Comparison of ENCODE assay signal across 17 cellular contexts in the genomic region with DNA sequence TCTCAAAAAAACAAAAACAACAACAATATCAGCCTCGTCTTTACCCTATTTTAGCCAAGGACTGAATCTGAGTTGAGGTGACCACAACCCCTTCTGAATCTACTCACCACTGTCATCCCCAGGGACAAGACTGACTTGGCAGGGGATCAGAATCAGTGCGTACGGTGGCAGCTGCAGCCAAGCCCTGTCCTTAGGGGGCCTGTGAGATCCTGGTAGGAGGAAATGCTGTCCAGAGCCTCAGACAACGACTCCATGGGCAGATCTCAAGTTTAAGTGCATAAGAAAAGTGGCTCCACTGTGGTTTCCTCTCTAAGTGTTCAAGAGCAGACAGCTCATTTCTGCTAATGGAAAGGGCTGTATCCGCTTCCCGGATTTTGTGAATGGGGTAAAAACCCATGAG. TPM values are rescaled to one million over a fixed set of nuclear protein-coding genes. Genes with fewer than 3 reads are reported as not detected.
A peak's percentile ranks its signal among the peaks of the same experiment; 100 is the strongest.
DNase-seq lines count a peak whose midpoint lies in the region; FAIRE-seq and TF ChIP-seq lines count a peak whose summit lies in the region.
"Had no signal": no experiment of that assay in that cellular context is flagged by ENCODE, and none has a peak within 500 bp of the region (broad histone marks: within the 10 kb centered on the region; RNA-seq: fewer than 3 reads in every experiment).

No MANE protein-coding gene starts in this region.

- no peak for TF ChIP-seq CTCF in astrocyte (IDR thresholded peaks at IDR 0.05; ENCODE audit: insufficient read depth, low read depth, low read length)
- TF ChIP-seq CTCF in osteoblast (IDR thresholded peaks at IDR 0.05; ENCODE audit: extremely low read depth, low read depth, low read length), result no peak
- TF ChIP-seq CTCF in ovary (IDR thresholded peaks at IDR 0.05), result no peak

- H3K9ac ChIP-seq in astrocyte (ENCODE audit: low read length), result no peak overlapping the region

- no peaks in the 10 kb centered on the region for H3K36me3 ChIP-seq in astrocyte (ENCODE audit: insufficient read depth, low read length)
- no peaks in the 10 kb centered on the region for H3K36me3 ChIP-seq in osteoblast (ENCODE audit: insufficient read depth, low read length)
- H3K36me3 ChIP-seq in ovary, result no peaks in the 10 kb centered on the region
- H3K36me3 ChIP-seq: esophagus muscularis mucosa, pancreas had no signal

- peaks cover 3% of the 10 kb centered on the region for H3K9me3 Mint-ChIP-seq in astrocyte (ENCODE audit: unreplicated experiment)
- H3K9me3 Mint-ChIP-seq: activated naive CD8-positive, alpha-beta T cell treated with anti-CD3 and anti-CD28 coated beads, Interleukin-2, amount 50 U/mL, for 24 hours; activated T-helper 2 cell treated with anti-CD3 and anti-CD28 coated beads, Interferon-gamma antibody, Interleukin-2, Interleukin-4, amounts not matched to agents 10 μg/mL and 5 μg/mL and 100 μg/mL, durations not matched to agents 14 hours and 24 hours and 36 hours had no signal

- no peak overlapping the region for H3K27ac Mint-ChIP-seq in astrocyte (ENCODE audit: unreplicated experiment)
- H3K27ac Mint-ChIP-seq: activated naive CD8-positive, alpha-beta T cell treated with anti-CD3 and anti-CD28 coated beads, Interleukin-2, amount 50 U/mL, for 24 hours; activated T-helper 2 cell treated with anti-CD3 and anti-CD28 coated beads, Interferon-gamma antibody, Interleukin-2, Interleukin-4, amounts not matched to agents 10 μg/mL and 5 μg/mL and 100 μg/mL, durations not matched to agents 14 hours and 24 hours and 36 hours had no signal

- H3K27me3 ChIP-seq in astrocyte (ENCODE audit: insufficient read depth, low read length), result no peaks in the 10 kb centered on the region
- H3K27me3 ChIP-seq in osteoblast (ENCODE audit: insufficient read depth, low read length), result no peaks in the 10 kb centered on the region
- H3K27me3 ChIP-seq in ovary, result no peaks in the 10 kb centered on the region
- H3K27me3 ChIP-seq: esophagus muscularis mucosa, pancreas had no signal

- H3K27ac ChIP-seq in astrocyte (ENCODE audit: low read depth, low read length) (no peak overlapping the region), osteoblast (ENCODE audit: low read depth, low read length) (no peak overlapping the region), ovary (no peak overlapping the region)
- H3K27ac ChIP-seq: esophagus muscularis mucosa, pancreas had no signal

- H3K4me2 ChIP-seq in astrocyte (ENCODE audit: low read length), result no peak overlapping the region
- H3K4me2 ChIP-seq in osteoblast (ENCODE audit: insufficient read depth, low read length), result no peak overlapping the region

- FAIRE-seq in astrocyte (lab: Jason Lieb, UNC), result no peak
- FAIRE-seq: bronchial epithelial cell, D721Med, pancreas had no signal

- 74 to 82% (median 77%) methylated on average over 6 of the region's 6 CpGs for WGBS in ovary, 3 donors

- no peak for TF ChIP-seq POLR2A in ovary (IDR thresholded peaks at IDR 0.05)

- no peaks in the 10 kb centered on the region for H3K4me1 Mint-ChIP-seq in astrocyte (ENCODE audit: low read depth, unreplicated experiment)

- H3K79me2 ChIP-seq in astrocyte (ENCODE audit: insufficient read depth, low read length) (no peaks in the 10 kb centered on the region), osteoblast (ENCODE audit: insufficient read depth, low read length) (no peaks in the 10 kb centered on the region)

- H2AFZ ChIP-seq in astrocyte (ENCODE audit: low read depth, low read length), result peak overlapping the region; percentile 50
- H2AFZ ChIP-seq in osteoblast (ENCODE audit: low read length), result peak overlapping the region; percentile 77

- no peaks in the 10 kb centered on the region for H3K36me3 Mint-ChIP-seq in astrocyte (ENCODE audit: low read depth, unreplicated experiment)

- peak; percentile 93 for DNase-seq in DMS79 (lab: John Stamatoyannopoulos, UW)
- DNase-seq in LHCN-M2 (ENCODE audit: low read depth), result peak; percentile 97
- DNase-seq in astrocyte (ENCODE audit: low read depth), result no peak
- DNase-seq in osteoblast (ENCODE audit: insufficient read length, low spot score, missing footprints), result no peak
- DNase-seq in stimulated activated CD4-positive, alpha-beta T cell treated with anti-CD3 and anti-CD28 coated beads, Interleukin-4, amount 100 ng/mL, for 24 hours, result no peak
- no peak for DNase-seq in ovary
- DNase-seq in NCI-H1436 (lab: John Stamatoyannopoulos, UW), result no peak
- DNase-seq: activated naive CD8-positive, alpha-beta T cell treated with anti-CD3 and anti-CD28 coated beads, Interleukin-2, amount 50 U/mL, for 24 hours; KG1; NCI-H1105; pancreas; stimulated activated CD4-positive, alpha-beta T cell treated with anti-CD3 and anti-CD28 coated beads, Interleukin-4, amount 100 ng/mL, for 1 hour; T-helper 2 cell had no signal

- H3K9me3 ChIP-seq in astrocyte (ENCODE audit: insufficient read depth, low read depth, low read length) (no peaks in the 10 kb centered on the region), osteoblast (ENCODE audit: low read depth, low read length) (no peaks in the 10 kb centered on the region), ovary (no peaks in the 10 kb centered on the region)
- H3K9me3 ChIP-seq: esophagus muscularis mucosa, pancreas had no signal

- no peak for TF ChIP-seq EP300 in ovary (IDR thresholded peaks at IDR 0.05)

- H3K4me1 ChIP-seq in astrocyte (ENCODE audit: insufficient read depth, low read length) (peaks cover 3% of the 10 kb centered on the region), osteoblast (ENCODE audit: insufficient read depth, low read length) (peaks cover 6% of the 10 kb centered on the region), ovary (ENCODE audit: insufficient read depth) (no peaks in the 10 kb centered on the region)
- H3K4me1 ChIP-seq: esophagus muscularis mucosa, pancreas had no signal

- no peak overlapping the region for H3K4me3 Mint-ChIP-seq in astrocyte (ENCODE audit: unreplicated experiment)
- H3K4me3 Mint-ChIP-seq: activated naive CD8-positive, alpha-beta T cell treated with anti-CD3 and anti-CD28 coated beads, Interleukin-2, amount 50 U/mL, for 24 hours had no signal

- no peaks in the 10 kb centered on the region for H4K20me1 ChIP-seq in astrocyte (ENCODE audit: insufficient read depth, low read length)
- H4K20me1 ChIP-seq in osteoblast (ENCODE audit: insufficient read depth, low read length), result no peaks in the 10 kb centered on the region

- intact Hi-C loops in ovary (cut with DNase I), result no loop called here

- H3K27me3 Mint-ChIP-seq in astrocyte (ENCODE audit: low read depth, unreplicated experiment), result no peaks in the 10 kb centered on the region
- H3K27me3 Mint-ChIP-seq: activated naive CD8-positive, alpha-beta T cell treated with anti-CD3 and anti-CD28 coated beads, Interleukin-2, amount 50 U/mL, for 24 hours had no signal

- H3K4me3 ChIP-seq in astrocyte (ENCODE audit: insufficient read depth, low read depth, low read length), result no peak overlapping the region
- H3K4me3 ChIP-seq in osteoblast (ENCODE audit: insufficient read depth, low read length), result no peak overlapping the region
- H3K4me3 ChIP-seq in ovary, result no peak overlapping the region
- H3K4me3 ChIP-seq: esophagus muscularis mucosa, pancreas had no signal

RNA-seq across cellular contexts. Expression of a gene that starts 22.4 kb away (rescaled TPM):
- total RNA-seq in LHCN-M2 (2014; rRNA removed) (23.9 and 32.7 TPM in 2 replicates), astrocyte (25.5 and 29.3 TPM in 2 replicates), osteoblast (89.4 and 94.3 TPM in 2 replicates), ovary (10 to 100 TPM; 14.8 to 29.6 (median 18.7) TPM)
- polyA plus RNA-seq in LHCN-M2 (2012), result 39.0 TPM
- polyA plus RNA-seq in ovary, result 10 to 100 TPM; 18.9 to 21.6 TPM

RNA-seq across cellular contexts. Expression of a gene that starts 53.9 kb away (rescaled TPM):
- total RNA-seq in LHCN-M2 (2014; rRNA removed), result 18.1 and 22.0 TPM in 2 replicates
- 11.8 TPM for polyA plus RNA-seq in LHCN-M2 (2012)
- total RNA-seq in astrocyte, result 23.9 and 25.1 TPM in 2 replicates
- 20.3 and 25.0 TPM in 2 replicates for total RNA-seq in osteoblast
- 10 to 100 TPM; 13.5 to 27.2 (median 18.6) TPM for total RNA-seq in ovary
- 10 to 100 TPM; 12.1 to 14.2 TPM for polyA plus RNA-seq in ovary

Comparison
In these comparisons a context has a peak if more than half of its experiments do, and no peak if none do; other contexts are left out.
1. DNase-seq: peak in DMS79 (single experiment) and LHCN-M2 (single experiment); none in astrocyte (single experiment), osteoblast (single experiment), stimulated activated CD4-positive, alpha-beta T cell treated with anti-CD3 and anti-CD28 coated beads, Interleukin-4, amount 100 ng/mL, for 24 hours (single experiment), ovary (0 of 5) and NCI-H1436 (single experiment).